In genomic region chr2:206127656-206128055, GRCh38 we compare ENCODE assay signal across 1 cellular context.
TF ChIP-seq lines count a peak whose summit lies in the region.

No MANE protein-coding gene starts in this region.

TF ChIP-seq in A549, 52 proteins besides CTCF, POLR2A, EP300 and RAD21 (continued from another document):
- TF ChIP-seq ELK1 (IDR thresholded peaks at IDR 0.05; ENCODE audit: low read depth, low read length), result no peak
- no peak for TF ChIP-seq NFE2L2 (conservative IDR thresholded peaks at IDR 0.05; ENCODE audit: low read length)
TF ChIP-seq in A549: peak in this region for 0.
